25 cellular contexts compared by ENCODE assay signal in genomic region chr1:59986736-59987310, GRCh38.
DNase-seq lines count a peak whose midpoint lies in the region; ATAC-seq and TF ChIP-seq lines count a peak whose summit lies in the region.
"Had no signal": no experiment of that assay in that cellular context is flagged by ENCODE, and none has a peak within 500 bp of the region (broad histone marks: within the 10 kb centered on the region; RNA-seq: fewer than 3 reads in every experiment).

No MANE protein-coding gene starts in this region.

- TF ChIP-seq CTCF in astrocyte of the spinal cord (IDR thresholded peaks at IDR 0.05; ENCODE audit: low read depth, low read length) (no peak), osteocyte (IDR thresholded peaks at IDR 0.05) (no peak), H9 (conservative IDR thresholded peaks at IDR 0.05) (no peak), spleen (IDR thresholded peaks at IDR 0.05 in 8 of 11, conservative IDR thresholded peaks at IDR 0.05 in 3 of 11) (no peak)

- H3K4me3 Mint-ChIP-seq in osteocyte (ENCODE audit: unreplicated experiment), result no peak overlapping the region
- no peak overlapping the region for H3K4me3 Mint-ChIP-seq in H9
- H3K4me3 Mint-ChIP-seq: activated CD4-positive, alpha-beta T cell treated with anti-CD3 and anti-CD28 coated beads, Interleukin-2, amount 10 ng/mL, durations not matched to agents 7 days and 5 days; activated naive CD8-positive, alpha-beta T cell treated with anti-CD3 and anti-CD28 coated beads, Interleukin-2, amount 50 U/mL, for 24 hours; activated T-cell treated with anti-CD3 and anti-CD28 coated beads, Interleukin-2, amount 50 U/mL, for 24 hours had no signal

- no peak overlapping the region for H3K14ac ChIP-seq in H9 (ENCODE audit: insufficient read depth, low read length)

- no peak overlapping the region for H2BK5ac ChIP-seq in H9 (ENCODE audit: insufficient read length, low read length)

- H3K9me3 ChIP-seq in H9 (ENCODE audit: control insufficient read depth, low read depth, low read length) (no peaks in the 10 kb centered on the region), spleen (no peaks in the 10 kb centered on the region)
- H3K9me3 ChIP-seq: body of pancreas, heart right ventricle, right atrium auricular region, upper lobe of left lung had no signal

- H4K91ac ChIP-seq in H9 (ENCODE audit: insufficient read length, low read depth, low read length), result no peak overlapping the region

- H3K18ac ChIP-seq in H9 (ENCODE audit: insufficient read length, low read depth, low read length), result no peak overlapping the region

- no peak for ATAC-seq in GM19328 (IDR thresholded peaks at IDR 0.05; ENCODE audit: unreplicated experiment)
- ATAC-seq: activated naive CD8-positive, alpha-beta T cell treated with anti-CD3 and anti-CD28 coated beads, Interleukin-2, amount 50 U/mL, for 24 hours; body of pancreas; GM12878; heart right ventricle; left lobe of liver; Right ventricle myocardium inferior had no signal

- no peaks in the 10 kb centered on the region for H3K27me3 Mint-ChIP-seq in osteocyte (ENCODE audit: unreplicated experiment)
- H3K27me3 Mint-ChIP-seq in H9 (ENCODE audit: low read depth), result no peaks in the 10 kb centered on the region
- H3K27me3 Mint-ChIP-seq: activated naive CD8-positive, alpha-beta T cell treated with anti-CD3 and anti-CD28 coated beads, Interleukin-2, amount 50 U/mL, for 24 hours had no signal

- no peak for TF ChIP-seq POLR2A in spleen (IDR thresholded peaks at IDR 0.05)

- no peak overlapping the region for H3K56ac ChIP-seq in H9 (ENCODE audit: insufficient read length, low read depth, low read length)

- no peak overlapping the region for H3K9ac ChIP-seq in H9 (ENCODE audit: extremely low read depth, insufficient read length, low read length)

- H4K20me1 ChIP-seq in H9 (ENCODE audit: control insufficient read depth, insufficient read depth, insufficient read length), result no peaks in the 10 kb centered on the region

- H3K4me3 ChIP-seq in astrocyte of the spinal cord (ENCODE audit: low read depth, low read length), result no peak overlapping the region
- no peak overlapping the region for H3K4me3 ChIP-seq in spleen
- H3K4me3 ChIP-seq: body of pancreas, GM12878, heart right ventricle, right atrium auricular region, upper lobe of left lung had no signal

- H3K9me3 Mint-ChIP-seq in osteocyte (ENCODE audit: unreplicated experiment) (no peaks in the 10 kb centered on the region), H9 (no peaks in the 10 kb centered on the region)
- H3K9me3 Mint-ChIP-seq: activated CD4-positive, alpha-beta T cell treated with anti-CD3 and anti-CD28 coated beads, Interleukin-2, amount 10 ng/mL, durations not matched to agents 7 days and 5 days; activated naive CD8-positive, alpha-beta T cell treated with anti-CD3 and anti-CD28 coated beads, Interleukin-2, amount 50 U/mL, for 24 hours; activated T-cell treated with anti-CD3 and anti-CD28 coated beads, Interleukin-2, amount 50 U/mL, for 24 hours had no signal

- no peak overlapping the region for H3T11ph ChIP-seq in H9 (ENCODE audit: low read length)

- no peak overlapping the region for H2BK12ac ChIP-seq in H9 (ENCODE audit: insufficient read length, low read depth, low read length)

- H3K4ac ChIP-seq in H9 (ENCODE audit: low read depth, low read length), result no peak overlapping the region

- H2AFZ ChIP-seq in H9 (ENCODE audit: low read length), result no peak overlapping the region

- no peak overlapping the region for H2BK20ac ChIP-seq in H9 (ENCODE audit: low read depth, low read length, poor library complexity, severe bottlenecking)

- no peaks in the 10 kb centered on the region for H3K23me2 ChIP-seq in H9 (ENCODE audit: insufficient read length, low read depth, low read length, poor library complexity, severe bottlenecking)

- no CpG with 5 or more reads among the region's 6 CpGs for WGBS in H9 (ENCODE audit: extremely low coverage, insufficient read length, low lambda C conversion rate)
- 72 to 85% (median 73%) methylated on average over 5 to 6 of the region's 6 CpGs for WGBS in spleen, 5 donors

- no peak overlapping the region for H2BK15ac ChIP-seq in H9 (ENCODE audit: low read depth, low read length)

- H3K27me3 ChIP-seq in H9 (ENCODE audit: insufficient read depth, low read length), result no peaks in the 10 kb centered on the region
- peaks cover 0 to 12% (median 0%) of the 10 kb centered on the region in 7 donors for H3K27me3 ChIP-seq in spleen (replicated peaks in 1 of 7)
- H3K27me3 ChIP-seq: body of pancreas, right atrium auricular region, upper lobe of left lung had no signal

- peak overlapping the region; percentile 89 for H3K27ac Mint-ChIP-seq in osteocyte (ENCODE audit: unreplicated experiment)
- no peak overlapping the region for H3K27ac Mint-ChIP-seq in H9
- H3K27ac Mint-ChIP-seq: activated CD4-positive, alpha-beta T cell treated with anti-CD3 and anti-CD28 coated beads, Interleukin-2, amount 10 ng/mL, durations not matched to agents 7 days and 5 days; activated naive CD8-positive, alpha-beta T cell treated with anti-CD3 and anti-CD28 coated beads, Interleukin-2, amount 50 U/mL, for 24 hours; activated T-cell treated with anti-CD3 and anti-CD28 coated beads, Interleukin-2, amount 50 U/mL, for 24 hours had no signal

- no peak overlapping the region for H2BK120ac ChIP-seq in H9 (ENCODE audit: low read depth, low read length, poor library complexity, severe bottlenecking)

- in situ Hi-C loops in astrocyte of the spinal cord (cut with HindIII; ENCODE audit: low sequenced_read_pairs), result no loop called here

- H3K79me2 ChIP-seq in H9 (ENCODE audit: insufficient read depth, low read length), result no peaks in the 10 kb centered on the region

- peaks cover 7% of the 10 kb centered on the region for H3K36me3 Mint-ChIP-seq in osteocyte (ENCODE audit: unreplicated experiment)
- H3K36me3 Mint-ChIP-seq in H9 (ENCODE audit: insufficient read depth in 1 of 3, low read depth in 3 of 3), result no peaks in the 10 kb centered on the region

- intact Hi-C loops in spleen (cut with DNase I; ENCODE audit: low total_unique reads), result no loop called here

- H3K36me3 ChIP-seq in spleen, result no peaks in the 10 kb centered on the region
- H3K36me3 ChIP-seq: heart right ventricle, right atrium auricular region, upper lobe of left lung had no signal

- DNase-seq in C1 segment of cervical spinal cord (lab: John Stamatoyannopoulos, UW), result peak in 9 of 14 donors; percentile 10 to 75 (median 53)
- peak; percentile 23 for DNase-seq in astrocyte of the spinal cord (ENCODE audit: low read depth, low spot score)
- peak; percentile 50 to 66 for DNase-seq in hippocampal formation (lab: John Stamatoyannopoulos, UW)
- no peak for DNase-seq in osteocyte (ENCODE audit: extremely low spot score, unreplicated experiment)
- no peak for DNase-seq in germinal center (ENCODE audit: low spot score)
- no peak for DNase-seq in H9
- no peak for DNase-seq in spleen
- DNase-seq: activated CD4-positive, alpha-beta T cell treated with anti-CD3 and anti-CD28 coated beads, Interleukin-2, amount 10 ng/mL, durations not matched to agents 7 days and 5 days; activated gamma-delta T cell; activated naive CD8-positive, alpha-beta T cell treated with anti-CD3 and anti-CD28 coated beads, Interleukin-2, amount 50 U/mL, for 24 hours; activated T-cell treated with anti-CD3 and anti-CD28 coated beads, Interleukin-2, amount 50 U/mL, for 24 hours; body of pancreas; Calu3; effector CD8-positive, alpha-beta T cell; heart right ventricle; Kasumi-1; mesenchymal stem cell; NCI-H1694; upper lobe of left lung had no signal

- H3K4me1 ChIP-seq in H9 (ENCODE audit: insufficient read depth, low read length) (no peaks in the 10 kb centered on the region), spleen (no peaks in the 10 kb centered on the region)
- H3K4me1 ChIP-seq: body of pancreas, heart right ventricle, right atrium auricular region, upper lobe of left lung had no signal

- peaks cover 26% of the 10 kb centered on the region for H3K4me1 Mint-ChIP-seq in osteocyte (ENCODE audit: unreplicated experiment)
- peaks cover 1 to 5% of the 10 kb centered on the region in 2 experiments; a peak in 1 of 4 replicates for H3K4me1 Mint-ChIP-seq in H9
- H3K4me1 Mint-ChIP-seq: activated CD4-positive, alpha-beta T cell treated with anti-CD3 and anti-CD28 coated beads, Interleukin-2, amount 10 ng/mL, durations not matched to agents 7 days and 5 days; activated naive CD8-positive, alpha-beta T cell treated with anti-CD3 and anti-CD28 coated beads, Interleukin-2, amount 50 U/mL, for 24 hours had no signal

- H4K8ac ChIP-seq in H9 (replicated peaks; ENCODE audit: insufficient read length, low read depth, low read length), result no peak overlapping the region

- no peak overlapping the region for H2AK5ac ChIP-seq in H9 (ENCODE audit: insufficient read length, low read length)

- H3K23ac ChIP-seq in H9 (ENCODE audit: insufficient read length, low read depth, low read length), result no peak overlapping the region

- no peak overlapping the region for H4K5ac ChIP-seq in H9 (ENCODE audit: insufficient read length, low read depth, low read length)

- H3K27ac ChIP-seq in H9 (ENCODE audit: insufficient read length, low read depth, low read length), result no peak overlapping the region
- H3K27ac ChIP-seq in spleen, result no peak overlapping the region
- H3K27ac ChIP-seq: body of pancreas, C4-2B, heart right ventricle, right atrium auricular region, upper lobe of left lung had no signal

- H3K79me1 ChIP-seq in H9 (ENCODE audit: insufficient read depth, low read depth, low read length, poor library complexity, severe bottlenecking), result no peaks in the 10 kb centered on the region

- no peak overlapping the region for H3K4me2 ChIP-seq in H9 (ENCODE audit: insufficient read depth, insufficient read length, low read length)

Comparison
In these comparisons a context has a peak if more than half of its experiments do, and no peak if none do; other contexts are left out.
1. DNase-seq: peak in C1 segment of cervical spinal cord (9 of 14), astrocyte of the spinal cord (single experiment) and hippocampal formation (2 of 2); none in osteocyte (single experiment), germinal center (single experiment), H9 (single experiment) and spleen (single experiment).